In the genomic region with DNA sequence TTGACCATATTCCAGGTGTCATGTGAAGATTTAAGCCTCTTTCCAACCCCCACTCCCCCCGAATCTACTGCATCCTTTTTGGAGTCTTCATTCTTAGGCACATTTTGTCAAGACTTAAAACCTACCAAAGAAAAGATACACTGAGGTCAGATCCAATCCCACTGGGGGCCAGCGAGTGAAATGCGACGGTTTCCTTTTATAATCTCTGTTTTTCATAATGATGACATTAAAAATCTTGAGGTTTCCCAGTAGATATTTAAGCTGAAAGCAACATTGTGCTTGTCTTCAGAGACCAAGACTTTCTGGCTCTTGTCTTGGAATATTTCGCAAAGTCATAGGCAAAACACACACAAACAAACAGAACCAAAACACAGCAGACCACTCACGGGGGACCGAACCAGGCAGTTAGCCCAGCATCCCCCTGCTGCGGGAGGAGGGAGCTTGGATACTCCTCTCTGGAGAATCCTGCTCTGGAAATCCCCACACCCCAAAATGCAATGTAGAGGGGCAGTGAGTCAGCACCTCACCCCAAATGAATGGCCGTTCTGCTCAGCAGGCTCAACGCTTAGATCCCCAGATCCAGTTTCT, we compare ENCODE assay signal across 8 cellular contexts. TPM values are rescaled to one million over a fixed set of nuclear protein-coding genes. Genes with fewer than 3 reads are reported as not detected.
DNase-seq lines count a peak whose midpoint lies in the region; ATAC-seq and TF ChIP-seq lines count a peak whose summit lies in the region.

No MANE protein-coding gene starts in this region.

- intact Hi-C loops in gastrocnemius medialis (cut with DNase I; ENCODE audit: low total_unique reads) = no loop called here
- intact Hi-C loops in OCI-LY7 (cut with micrococcal nuclease; ENCODE audit: unreplicated experiment) = no loop called here

- H3K79me2 ChIP-seq in OCI-LY7 (ENCODE audit: insufficient read depth, low read depth, low read length) = no peaks in the 10 kb centered on the region

- H3K36me3 Mint-ChIP-seq in T-helper 17 cell (ENCODE audit: low read depth) = no peaks in the 10 kb centered on the region

- TF ChIP-seq CTCF in GM06990 (IDR thresholded peaks at IDR 0.05; ENCODE audit: insufficient read depth, low read length, poor library complexity, severe bottlenecking) = no peak
- TF ChIP-seq CTCF in gastroesophageal sphincter (IDR thresholded peaks at IDR 0.05) = no peak
- TF ChIP-seq CTCF in gastrocnemius medialis (IDR thresholded peaks at IDR 0.05 in 4 of 5, conservative IDR thresholded peaks at IDR 0.05 in 1 of 5) = no peak
- TF ChIP-seq CTCF in OCI-LY7 (conservative IDR thresholded peaks at IDR 0.05; ENCODE audit: low read length) = no peak

- TF ChIP-seq EP300 in gastroesophageal sphincter (IDR thresholded peaks at IDR 0.05) = no peak

- TF ChIP-seq POLR2A in gastroesophageal sphincter (IDR thresholded peaks at IDR 0.05) (no peak), gastrocnemius medialis (IDR thresholded peaks at IDR 0.05) (no peak)

- peak overlapping the region; percentile 81 for H3K4me3 Mint-ChIP-seq in T-helper 17 cell

- H3K4me1 Mint-ChIP-seq in T-helper 17 cell = peaks cover 9% of the 10 kb centered on the region

- H3K36me3 ChIP-seq in GM06990 (ENCODE audit: control insufficient read depth, insufficient read depth, low read length) = no peaks in the 10 kb centered on the region
- peaks cover 0 to 8% of the 10 kb centered on the region in 2 donors for H3K36me3 ChIP-seq in gastroesophageal sphincter
- no peaks in the 10 kb centered on the region for H3K36me3 ChIP-seq in gastrocnemius medialis
- no peaks in the 10 kb centered on the region for H3K36me3 ChIP-seq in OCI-LY7 (ENCODE audit: insufficient read depth, low read length)

- no peak for DNase-seq in GM06990 (ENCODE audit: extremely low read depth, insufficient read length)
- DNase-seq in T-helper 17 cell = no peak
- no peak for DNase-seq in gastrocnemius medialis
- DNase-seq in stimulated activated CD4-positive, alpha-beta T cell treated with anti-CD3 and anti-CD28 coated beads, Interleukin-2, amount 100 ng/mL, for 24 hours = no peak
- no peak for DNase-seq in OCI-M2 (lab: John Stamatoyannopoulos, UW; ENCODE audit: unreplicated experiment)
- no peak for DNase-seq in OCI-LY7 (ENCODE audit: low spot score)

- H3K9me2 ChIP-seq in OCI-LY7 (ENCODE audit: insufficient read depth, low read length) = no peaks in the 10 kb centered on the region

- CTCF ChIA-PET in OCI-LY7 (lab: Charles Lee; ENCODE audit: unreplicated experiment) = no interaction called here

- H3K9me3 ChIP-seq in T-helper 17 cell (ENCODE audit: control insufficient read depth, low read length, poor library complexity, severe bottlenecking) = no peaks in the 10 kb centered on the region
- H3K9me3 ChIP-seq in gastroesophageal sphincter = no peaks in the 10 kb centered on the region
- H3K9me3 ChIP-seq in gastrocnemius medialis = no peaks in the 10 kb centered on the region
- no peaks in the 10 kb centered on the region for H3K9me3 ChIP-seq in OCI-LY7 (ENCODE audit: low read length)

- in situ Hi-C loops in gastrocnemius medialis (cut with MboI; ENCODE audit: low sequenced_read_pairs in 4 of 4) = loop anchor here in 1 of 4 donors (5.0 kb wide), 1 partner anchor 42 kb away; no protein-coding TSS in a partner anchor

- H3K27ac Mint-ChIP-seq in T-helper 17 cell = no peak overlapping the region

- BruUV-seq in OCI-LY7 (replicated peaks; lab: Mats Ljungman, UMichigan) = no TSS peak

- H2AFZ ChIP-seq in OCI-LY7 (ENCODE audit: low read length) = no peak overlapping the region

- WGBS in gastroesophageal sphincter (ENCODE audit: low coverage in 1 of 2), 2 donors = 2 to 6% methylated on average over 6 to 9 of the region's 10 CpGs

- peaks cover 0 to 61% (median 16%) of the 10 kb centered on the region in 3 donors for H3K4me1 ChIP-seq in gastroesophageal sphincter
- peaks cover 5 to 22% of the 10 kb centered on the region in 2 donors for H3K4me1 ChIP-seq in gastrocnemius medialis
- H3K4me1 ChIP-seq in OCI-LY7 (ENCODE audit: insufficient read depth, low read length, poor library complexity, severe bottlenecking) = no peaks in the 10 kb centered on the region

- H3K27ac ChIP-seq in gastroesophageal sphincter = peak overlapping the region; percentile 57 to 98 (median 96)
- peak overlapping the region; percentile 73 to 93 (median 90) for H3K27ac ChIP-seq in gastrocnemius medialis
- no peak overlapping the region for H3K27ac ChIP-seq in OCI-LY7 (ENCODE audit: low read depth, low read length, poor library complexity, severe bottlenecking)

- H3K4me3 ChIP-seq in GM06990 (replicated peaks; ENCODE audit: low read depth, low read length) (peak overlapping the region; percentile 32), gastroesophageal sphincter (peak overlapping the region; percentile 60 to 95), gastrocnemius medialis (peak overlapping the region; percentile 51 to 84 (median 58)), OCI-LY7 (ENCODE audit: low read depth, low read length, poor library complexity, severe bottlenecking) (no peak overlapping the region)

- peaks cover 50% of the 10 kb centered on the region for H3K27me3 Mint-ChIP-seq in T-helper 17 cell

- H3K4me2 ChIP-seq in OCI-LY7 (ENCODE audit: low read length) = no peak overlapping the region

- H4K20me1 ChIP-seq in OCI-LY7 (ENCODE audit: insufficient read depth, low read length) = no peaks in the 10 kb centered on the region

- POLR2A ChIA-PET in OCI-LY7 (lab: Charles Lee) = no interaction called here

- peaks cover 2% of the 10 kb centered on the region for H3K27me3 ChIP-seq in GM06990 (replicated peaks; ENCODE audit: control insufficient read depth, insufficient read depth, low read length)
- no peaks in the 10 kb centered on the region for H3K27me3 ChIP-seq in gastroesophageal sphincter
- H3K27me3 ChIP-seq in gastrocnemius medialis = no peaks in the 10 kb centered on the region

- ATAC-seq in T-helper 17 cell (no peak), gastroesophageal sphincter (no peak), gastrocnemius medialis (peak in 1 of 2 donors; percentile 12), GM19328 (IDR thresholded peaks at IDR 0.05; ENCODE audit: unreplicated experiment) (no peak)

RNA-seq across cellular contexts. Expression of a gene that starts 0.5 kb away (rescaled TPM):
- total RNA-seq in T-helper 17 cell = 1 to 10 TPM; 2.2 to 3.8 TPM
- total RNA-seq in gastroesophageal sphincter = 100 to 1,000 TPM; 132 to 392 (median 217) TPM
- total RNA-seq in gastrocnemius medialis = 100 to 1,000 TPM in 1 of 4 donors, 10 to 100 TPM in 3; 68.6 to 122 (median 86.3) TPM
- not detected in 2 replicates for total RNA-seq in OCI-LY7 (2014; rRNA removed; shearing (Covaris generic))
- total RNA-seq in OCI-LY7 (2022) = not detected in 2 replicates

Comparison
In these comparisons a context has a peak if more than half of its experiments do, and no peak if none do; other contexts are left out.
1. RNA of a gene that starts 0.5 kb away (total RNA-seq): 132 to 392 TPM in gastroesophageal sphincter and 68.6 to 122 TPM in gastrocnemius medialis; 2.2 to 3.8 TPM in T-helper 17 cell and not detected in OCI-LY7; every median in the first group is over 10 times any median in the second.